ENCODE assay signal across 18 cellular contexts in genomic region chr4:57159866-57160265, GRCh38. TPM values are rescaled to one million over a fixed set of nuclear protein-coding genes. Genes with fewer than 3 reads are reported as not detected.
"Had no signal": no experiment of that assay in that cellular context is flagged by ENCODE, and none has a peak within 500 bp of the region (broad histone marks: within the 10 kb centered on the region; RNA-seq: fewer than 3 reads in every experiment).

No MANE protein-coding gene starts in this region.

- ATAC-seq: activated naive CD4-positive, alpha-beta T cell treated with anti-CD3 and anti-CD28 coated beads, Interleukin-2, amount 50 U/mL, for 72 hours; left cardiac atrium; stimulated activated naive B cell treated with anti-CD40 and anti-IgM and Interleukin-4, amounts not matched to agents 10 μg/mL and 1 μg/mL and 100 μg/mL, for 72 hours; upper lobe of right lung had no signal

- H3K27ac ChIP-seq: adrenal gland, colonic mucosa, sigmoid colon, thoracic aorta, upper lobe of right lung had no signal

- H3K9me3 Mint-ChIP-seq: activated B cell treated with CpG ODN at 0.5 μM for 24 hours; activated CD4-positive, alpha-beta memory T cell treated with anti-CD3 and anti-CD28 coated beads for 36 hours; activated naive CD4-positive, alpha-beta T cell treated with anti-CD3 and anti-CD28 coated beads, Interleukin-2, amount 50 U/mL, for 72 hours; activated T-helper 1 cell treated with anti-CD3 and anti-CD28 coated beads, Interleukin-12 subunit alpha, Interleukin-12 subunit beta, Interleukin-2, Interleukin-4 antibody, amounts not matched to agents 30 ng/mL and 10 ng/mL and 1 ng/mL, durations not matched to agents 14 hours and 24 hours and 36 hours; stimulated activated naive B cell treated with anti-CD40 and anti-IgM and Interleukin-4, amounts not matched to agents 10 μg/mL and 1 μg/mL and 100 μg/mL, for 72 hours had no signal

- H3K27ac Mint-ChIP-seq: activated B cell treated with CpG ODN at 0.5 μM for 24 hours; activated CD4-positive, alpha-beta memory T cell treated with anti-CD3 and anti-CD28 coated beads for 36 hours; activated naive CD4-positive, alpha-beta T cell treated with anti-CD3 and anti-CD28 coated beads, Interleukin-2, amount 50 U/mL, for 72 hours; activated T-helper 1 cell treated with anti-CD3 and anti-CD28 coated beads, Interleukin-12 subunit alpha, Interleukin-12 subunit beta, Interleukin-2, Interleukin-4 antibody, amounts not matched to agents 30 ng/mL and 10 ng/mL and 1 ng/mL, durations not matched to agents 14 hours and 24 hours and 36 hours; endodermal cell; nephron; stimulated activated naive B cell treated with anti-CD40 and anti-IgM and Interleukin-4, amounts not matched to agents 10 μg/mL and 1 μg/mL and 100 μg/mL, for 72 hours had no signal

- H3K9me3 ChIP-seq: adrenal gland, colonic mucosa, sigmoid colon, thoracic aorta, upper lobe of right lung had no signal

- H3K4me1 ChIP-seq: adrenal gland had no signal

- H3K36me3 Mint-ChIP-seq: activated CD4-positive, alpha-beta memory T cell treated with anti-CD3 and anti-CD28 coated beads for 36 hours; activated naive CD4-positive, alpha-beta T cell treated with anti-CD3 and anti-CD28 coated beads, Interleukin-2, amount 50 U/mL, for 72 hours; stimulated activated naive B cell treated with anti-CD40 and anti-IgM and Interleukin-4, amounts not matched to agents 10 μg/mL and 1 μg/mL and 100 μg/mL, for 72 hours had no signal

- DNase-seq: activated B cell treated with CpG ODN at 0.5 μM for 24 hours; activated CD4-positive, alpha-beta memory T cell treated with anti-CD3 and anti-CD28 coated beads for 36 hours; activated CD4-positive, alpha-beta T cell treated with anti-CD3 and anti-CD28 coated beads for 4 hours; activated gamma-delta T cell treated with Interleukin-2 at 50 U/mL for 16 hours; activated T-cell treated with anti-CD3 and anti-CD28 coated beads for 4 hours; adrenal gland; caudate nucleus; colonic mucosa; endodermal cell; left cardiac atrium; nucleus accumbens; sigmoid colon; stimulated activated naive B cell treated with anti-CD40 and anti-IgM and Interleukin-4, amounts not matched to agents 10 μg/mL and 1 μg/mL and 100 μg/mL, for 72 hours; upper lobe of right lung had no signal

- H3K4me3 Mint-ChIP-seq: activated B cell treated with CpG ODN at 0.5 μM for 24 hours; activated CD4-positive, alpha-beta memory T cell treated with anti-CD3 and anti-CD28 coated beads for 36 hours; activated T-helper 1 cell treated with anti-CD3 and anti-CD28 coated beads, Interleukin-12 subunit alpha, Interleukin-12 subunit beta, Interleukin-2, Interleukin-4 antibody, amounts not matched to agents 30 ng/mL and 10 ng/mL and 1 ng/mL, durations not matched to agents 14 hours and 24 hours and 36 hours; endodermal cell; nephron; stimulated activated naive B cell treated with anti-CD40 and anti-IgM and Interleukin-4, amounts not matched to agents 10 μg/mL and 1 μg/mL and 100 μg/mL, for 72 hours had no signal

- H3K4me3 ChIP-seq: adrenal gland, colonic mucosa, sigmoid colon, thoracic aorta, upper lobe of right lung had no signal

- H3K36me3 ChIP-seq: adrenal gland, colonic mucosa, sigmoid colon, thoracic aorta, upper lobe of right lung had no signal

- H3K27me3 ChIP-seq: adrenal gland, colonic mucosa, sigmoid colon, upper lobe of right lung had no signal

RNA-seq across cellular contexts. Expression of gene IGFBP7, which starts 49.7 kb away (rescaled TPM):
- total RNA-seq: activated B cell treated with CpG ODN at 0.5 μM for 24 hours; activated CD4-positive, alpha-beta memory T cell treated with anti-CD3 and anti-CD28 coated beads for 36 hours; activated T-helper 1 cell treated with anti-CD3 and anti-CD28 coated beads, Interleukin-12 subunit alpha, Interleukin-12 subunit beta, Interleukin-2, Interleukin-4 antibody, amounts not matched to agents 30 ng/mL and 10 ng/mL and 1 ng/mL, durations not matched to agents 14 hours and 24 hours and 36 hours had no signal
